ENCODE assay signal across 12 cellular contexts in the genomic region with DNA sequence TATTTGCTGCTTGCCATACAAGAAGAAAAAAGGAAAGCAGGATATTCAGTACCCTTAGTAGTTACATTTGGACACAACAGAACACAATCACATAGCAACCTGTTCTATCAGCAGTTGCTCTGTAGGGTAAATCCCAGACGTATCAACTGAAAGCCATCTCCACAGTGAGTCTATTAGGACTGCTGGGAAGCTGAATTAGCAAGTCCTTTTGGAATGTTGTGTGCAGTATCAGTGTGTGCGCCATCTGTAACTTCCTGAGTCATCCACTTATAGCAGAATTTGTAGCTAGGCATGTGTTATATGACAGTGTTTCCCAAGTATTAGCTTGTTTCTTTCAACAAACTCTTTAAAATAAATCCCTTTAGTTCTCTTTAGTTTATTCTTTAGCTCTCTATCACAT. TPM values are rescaled to one million over a fixed set of nuclear protein-coding genes. Genes with fewer than 3 reads are reported as not detected.
DNase-seq lines count a peak whose midpoint lies in the region; ATAC-seq, FAIRE-seq and TF ChIP-seq lines count a peak whose summit lies in the region.
"Had no signal": no experiment of that assay in that cellular context is flagged by ENCODE, and none has a peak within 500 bp of the region (broad histone marks: within the 10 kb centered on the region; RNA-seq: fewer than 3 reads in every experiment).

No MANE protein-coding gene starts in this region.

- peaks cover 0 to 32% (median 7%) of the 10 kb centered on the region in 9 donors for H3K36me3 ChIP-seq in heart right ventricle

- H3K4me3 ChIP-seq in heart right ventricle (no peak overlapping the region), fibroblast of pulmonary artery (replicated peaks; ENCODE audit: low read depth, low read length) (no peak overlapping the region)

- H3K9me3 ChIP-seq in heart right ventricle = no peaks in the 10 kb centered on the region

- DNase-seq in heart right ventricle (peak in 1 of 2 donors; percentile 16), Right ventricle myocardium inferior (ENCODE audit: missing footprints) (no peak), RKO (ENCODE audit: low spot score) (peak; percentile 94), fibroblast of pulmonary artery (ENCODE audit: low read depth) (peak; percentile 77), urothelium cell line (ENCODE audit: low spot score) (peak; percentile 69), GM19238 (ENCODE audit: insufficient read length, low spot score) (no peak), SHP77 treated with DMSO at 0.1 percent for 48 hours (lab: John Stamatoyannopoulos, UW) (no peak)
- DNase-seq: central memory CD4-positive, alpha-beta T cell; Kasumi-1; NCI-H774; T-helper 17 cell had no signal

- peaks cover 0 to 7% (median 0%) of the 10 kb centered on the region in 9 donors for H3K4me1 ChIP-seq in heart right ventricle

- H3K27ac ChIP-seq in heart right ventricle = peak overlapping the region in 3 of 10 donors; percentile 17 to 66 (median 45)

- intact Hi-C loops in heart right ventricle (cut with DNase I) = no loop called here
- intact Hi-C loops in Right ventricle myocardium inferior (cut with DNase I) = no loop called here

- WGBS in heart right ventricle, 2 donors = 46 to 58% methylated on average over 2 of the region's 2 CpGs

- TF ChIP-seq CTCF in heart right ventricle (IDR thresholded peaks at IDR 0.05) = no peak
- no peak for TF ChIP-seq CTCF in fibroblast of pulmonary artery (IDR thresholded peaks at IDR 0.05; ENCODE audit: low read length, missing control alignments)

- no peaks in the 10 kb centered on the region for H3K27me3 ChIP-seq in heart right ventricle

- ATAC-seq in heart right ventricle (peak in 6 of 8 donors; percentile 58 to 97 (median 84)), Right ventricle myocardium inferior (no peak), GM18868 (IDR thresholded peaks at IDR 0.05; ENCODE audit: unreplicated experiment) (no peak)
- ATAC-seq: T-helper 17 cell had no signal

- FAIRE-seq in urothelium cell line (lab: Jason Lieb, UNC) = peak; percentile 87

RNA-seq across cellular contexts. Expression of a gene that starts 21.3 kb away (rescaled TPM):
- total RNA-seq in heart right ventricle (1 to 10 TPM in 8 of 10 donors, under 1 TPM in 2; 0.70 to 3.2 (median 1.4) TPM), Right ventricle myocardium inferior (1.9 TPM)
- polyA plus RNA-seq in heart right ventricle = under 1 TPM; 0.38 to 0.73 TPM

RNA-seq across cellular contexts. Expression of a gene that starts 28.0 kb away (rescaled TPM):
- 10 to 100 TPM; 33.2 to 50.0 (median 40.1) TPM for total RNA-seq in heart right ventricle
- 10 to 100 TPM; 43.5 to 45.8 TPM for polyA plus RNA-seq in heart right ventricle
- total RNA-seq in Right ventricle myocardium inferior = 36.8 TPM

RNA-seq across cellular contexts. Expression of a gene that starts 28.6 kb away (rescaled TPM):
- total RNA-seq in heart right ventricle = 1 to 10 TPM in 9 of 10 donors, under 1 TPM in 1; 0.52 to 5.9 (median 2.9) TPM
- polyA plus RNA-seq in heart right ventricle = under 1 TPM; 0.38 to 0.51 TPM
- total RNA-seq in Right ventricle myocardium inferior = 1.4 TPM

Comparison
In these comparisons a context has a peak if more than half of its experiments do, and no peak if none do; other contexts are left out.
1. ATAC-seq: peak in heart right ventricle (6 of 8); none in Right ventricle myocardium inferior (single experiment) and GM18868 (single experiment).
2. DNase-seq: peak in RKO (single experiment), fibroblast of pulmonary artery (single experiment) and urothelium cell line (single experiment); none in Right ventricle myocardium inferior (single experiment), GM19238 (single experiment) and SHP77 treated with DMSO at 0.1 percent for 48 hours (single experiment).